ENCODE assay signal across 7 cellular contexts in genomic region chr3:36944012-36944640, GRCh38. TPM values are rescaled to one million over a fixed set of nuclear protein-coding genes. Genes with fewer than 3 reads are reported as not detected.
DNase-seq lines count a peak whose midpoint lies in the region; ATAC-seq and TF ChIP-seq lines count a peak whose summit lies in the region.

No MANE protein-coding gene starts in this region.

- CTCF ChIA-PET in activated CD8-positive, alpha-beta memory T cell treated with anti-CD3 and anti-CD28 coated beads, Interleukin-2, amount 10 ng/mL, durations not matched to agents 7 days and 5 days (lab: Charles Lee): interaction anchor here (0.6 to 3.3 kb wide), 8 partner anchors 14 to 213 kb away, joined by 3 to 37 read pairs (median 3); partner anchors contain the start of gene MLH1

- DNase-seq in GM12864 (ENCODE audit: low read depth) (no peak), LHCN-M2 (ENCODE audit: low read depth) (peak; percentile 59), epithelial cell of proximal tubule (ENCODE audit: low read depth) (no peak), mesothelial cell of epicardium (ENCODE audit: low spot score in 2 of 2, unreplicated experiment in 2 of 2) (peak; percentile 48 to 79)
- peak; percentile 44 for DNase-seq in activated CD8-positive, alpha-beta memory T cell treated with anti-CD3 and anti-CD28 coated beads, Interleukin-2, amount 10 ng/mL, durations not matched to agents 7 days and 5 days

- peak overlapping the region; percentile 56 for H3K4me3 ChIP-seq in GM12864 (ENCODE audit: low read depth, low read length)
- peak overlapping the region; percentile 68 for H3K4me3 ChIP-seq in epithelial cell of proximal tubule (ENCODE audit: low read depth, low read length)

- ATAC-seq in GM21723 (IDR thresholded peaks at IDR 0.05; ENCODE audit: unreplicated experiment): peak; percentile 61
- ATAC-seq in activated CD8-positive, alpha-beta memory T cell treated with anti-CD3 and anti-CD28 coated beads, Interleukin-2, amount 10 ng/mL, durations not matched to agents 7 days and 5 days: peak; percentile 50
- peak; percentile 76 for ATAC-seq in stimulated activated memory B cell treated with anti-CD40 and anti-IgM and Interleukin-4, amounts not matched to agents 10 μg/mL and 1 μg/mL and 100 μg/mL, for 72 hours

- TF ChIP-seq CTCF in GM12864 (IDR thresholded peaks at IDR 0.05; ENCODE audit: low read depth, low read length, missing control alignments) (no peak), epithelial cell of proximal tubule (conservative IDR thresholded peaks at IDR 0.05; ENCODE audit: low read depth, low read length) (no peak), mesothelial cell of epicardium (IDR thresholded peaks at IDR 0.05; ENCODE audit: unreplicated experiment) (no peak)

- peaks cover 3% of the 10 kb centered on the region for H3K27me3 Mint-ChIP-seq in activated CD8-positive, alpha-beta memory T cell treated with anti-CD3 and anti-CD28 coated beads, Interleukin-2, amount 10 ng/mL, durations not matched to agents 7 days and 5 days
- peaks cover 3% of the 10 kb centered on the region for H3K27me3 Mint-ChIP-seq in mesothelial cell of epicardium (ENCODE audit: low read depth)
- H3K27me3 Mint-ChIP-seq in stimulated activated memory B cell treated with anti-CD40 and anti-IgM and Interleukin-4, amounts not matched to agents 10 μg/mL and 1 μg/mL and 100 μg/mL, for 72 hours: no peaks in the 10 kb centered on the region

- peaks cover 4% of the 10 kb centered on the region for H3K9me3 Mint-ChIP-seq in activated CD8-positive, alpha-beta memory T cell treated with anti-CD3 and anti-CD28 coated beads, Interleukin-2, amount 10 ng/mL, durations not matched to agents 7 days and 5 days (ENCODE audit: low read depth)
- H3K9me3 Mint-ChIP-seq in mesothelial cell of epicardium: peaks cover 22% of the 10 kb centered on the region
- peaks cover 8% of the 10 kb centered on the region for H3K9me3 Mint-ChIP-seq in stimulated activated memory B cell treated with anti-CD40 and anti-IgM and Interleukin-4, amounts not matched to agents 10 μg/mL and 1 μg/mL and 100 μg/mL, for 72 hours

- peaks cover 21% of the 10 kb centered on the region for H3K36me3 Mint-ChIP-seq in activated CD8-positive, alpha-beta memory T cell treated with anti-CD3 and anti-CD28 coated beads, Interleukin-2, amount 10 ng/mL, durations not matched to agents 7 days and 5 days
- peaks cover 20% of the 10 kb centered on the region for H3K36me3 Mint-ChIP-seq in mesothelial cell of epicardium
- peaks cover 11% of the 10 kb centered on the region for H3K36me3 Mint-ChIP-seq in stimulated activated memory B cell treated with anti-CD40 and anti-IgM and Interleukin-4, amounts not matched to agents 10 μg/mL and 1 μg/mL and 100 μg/mL, for 72 hours

- no peak overlapping the region for H3K27ac Mint-ChIP-seq in activated CD8-positive, alpha-beta memory T cell treated with anti-CD3 and anti-CD28 coated beads, Interleukin-2, amount 10 ng/mL, durations not matched to agents 7 days and 5 days
- peak overlapping the region; percentile 96 for H3K27ac Mint-ChIP-seq in mesothelial cell of epicardium
- peak overlapping the region; percentile 86 for H3K27ac Mint-ChIP-seq in stimulated activated memory B cell treated with anti-CD40 and anti-IgM and Interleukin-4, amounts not matched to agents 10 μg/mL and 1 μg/mL and 100 μg/mL, for 72 hours

- peak overlapping the region; percentile 68 for H3K4me3 Mint-ChIP-seq in activated CD8-positive, alpha-beta memory T cell treated with anti-CD3 and anti-CD28 coated beads, Interleukin-2, amount 10 ng/mL, durations not matched to agents 7 days and 5 days
- peak overlapping the region; percentile 82 for H3K4me3 Mint-ChIP-seq in mesothelial cell of epicardium
- H3K4me3 Mint-ChIP-seq in stimulated activated memory B cell treated with anti-CD40 and anti-IgM and Interleukin-4, amounts not matched to agents 10 μg/mL and 1 μg/mL and 100 μg/mL, for 72 hours: peak overlapping the region; percentile 89

- peaks cover 13% of the 10 kb centered on the region for H3K4me1 Mint-ChIP-seq in activated CD8-positive, alpha-beta memory T cell treated with anti-CD3 and anti-CD28 coated beads, Interleukin-2, amount 10 ng/mL, durations not matched to agents 7 days and 5 days
- peaks cover 30% of the 10 kb centered on the region for H3K4me1 Mint-ChIP-seq in mesothelial cell of epicardium
- peaks cover 21% of the 10 kb centered on the region for H3K4me1 Mint-ChIP-seq in stimulated activated memory B cell treated with anti-CD40 and anti-IgM and Interleukin-4, amounts not matched to agents 10 μg/mL and 1 μg/mL and 100 μg/mL, for 72 hours

RNA-seq across cellular contexts. Expression of gene TRANK1, which starts 0.7 kb away (rescaled TPM):
- total RNA-seq in LHCN-M2 (2014; rRNA removed): 3.4 and 8.4 TPM in 2 replicates
- 4.6 TPM for polyA plus RNA-seq in LHCN-M2 (2012)
- 10 to 100 TPM; 41.8 to 84.3 TPM for total RNA-seq in activated CD8-positive, alpha-beta memory T cell treated with anti-CD3 and anti-CD28 coated beads, Interleukin-2, amount 10 ng/mL, durations not matched to agents 7 days and 5 days
- 2.0 and 3.7 TPM in 2 replicates for total RNA-seq in epithelial cell of proximal tubule
- 68.3 to 80.4 TPM (median 76.8 TPM) in 3 replicates for total RNA-seq in mesothelial cell of epicardium

RNA-seq across cellular contexts. Expression of gene EPM2AIP1, which starts 48.8 kb away (rescaled TPM):
- 11.8 and 17.2 TPM in 2 replicates for total RNA-seq in LHCN-M2 (2014; rRNA removed)
- 5.2 TPM for polyA plus RNA-seq in LHCN-M2 (2012)
- total RNA-seq in activated CD8-positive, alpha-beta memory T cell treated with anti-CD3 and anti-CD28 coated beads, Interleukin-2, amount 10 ng/mL, durations not matched to agents 7 days and 5 days: 10 to 100 TPM; 20.2 to 36.3 TPM
- total RNA-seq in epithelial cell of proximal tubule: 3.8 and 4.6 TPM in 2 replicates
- 37.3 to 40.2 TPM (median 39.4 TPM) in 3 replicates for total RNA-seq in mesothelial cell of epicardium

RNA-seq across cellular contexts. Expression of gene MLH1, which starts 49.2 kb away (rescaled TPM):
- 56.4 and 62.2 TPM in 2 replicates for total RNA-seq in LHCN-M2 (2014; rRNA removed)
- 31.6 TPM for polyA plus RNA-seq in LHCN-M2 (2012)
- total RNA-seq in activated CD8-positive, alpha-beta memory T cell treated with anti-CD3 and anti-CD28 coated beads, Interleukin-2, amount 10 ng/mL, durations not matched to agents 7 days and 5 days: 10 to 100 TPM; 65.3 to 71.8 TPM
- 48.8 and 50.2 TPM in 2 replicates for total RNA-seq in epithelial cell of proximal tubule
- 36.3 to 38.3 TPM (median 37.1 TPM) in 3 replicates for total RNA-seq in mesothelial cell of epicardium

Comparison
In these comparisons a context has a peak if more than half of its experiments do, and no peak if none do; other contexts are left out.
1. DNase-seq: peak in LHCN-M2 (single experiment), activated CD8-positive, alpha-beta memory T cell treated with anti-CD3 and anti-CD28 coated beads, Interleukin-2, amount 10 ng/mL, durations not matched to agents 7 days and 5 days (single experiment) and mesothelial cell of epicardium (2 of 2); none in GM12864 (single experiment) and epithelial cell of proximal tubule (single experiment).
2. Peak in every context shown above with its lines, with median percentiles within 50 percentile points of each other: ATAC-seq and H3K4me3 Mint-ChIP-seq.